Comparison of ENCODE assay signal across 16 cellular contexts in the genomic region with DNA sequence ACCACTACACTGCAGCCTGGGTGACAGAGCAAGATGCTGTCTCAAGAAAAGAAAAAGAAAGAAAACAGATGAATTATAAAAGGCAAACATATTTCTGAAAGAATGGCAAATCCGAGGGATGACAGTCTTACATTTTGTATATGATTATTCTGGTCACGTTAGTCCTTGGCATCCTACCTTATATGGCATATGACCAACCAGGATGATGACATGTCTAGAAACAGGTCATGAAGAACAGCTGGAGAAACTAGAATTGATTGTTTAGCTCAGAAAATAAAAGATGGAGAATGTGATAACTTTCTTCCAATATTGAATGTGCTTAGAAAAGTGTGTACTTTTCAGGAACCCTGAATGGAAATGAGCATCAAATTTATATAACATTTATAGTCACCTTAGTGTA. TPM values are rescaled to one million over a fixed set of nuclear protein-coding genes. Genes with fewer than 3 reads are reported as not detected.
A peak's percentile ranks its signal among the peaks of the same experiment; 100 is the strongest.
DNase-seq lines count a peak whose midpoint lies in the region; ATAC-seq and TF ChIP-seq lines count a peak whose summit lies in the region.
"Had no signal": no experiment of that assay in that cellular context is flagged by ENCODE, and none has a peak within 500 bp of the region (broad histone marks: within the 10 kb centered on the region; RNA-seq: fewer than 3 reads in every experiment).

No MANE protein-coding gene starts in this region.

- no peak overlapping the region for H3K27ac Mint-ChIP-seq in activated T-cell treated with anti-CD3 and anti-CD28 coated beads, Interleukin-2, amount 50 U/mL, for 72 hours
- no peak overlapping the region for H3K27ac Mint-ChIP-seq in activated T-helper 17 cell treated with anti-CD3 and anti-CD28 coated beads, Interleukin-2, amount 50 U/mL, for 72 hours
- H3K27ac Mint-ChIP-seq in stimulated activated effector memory CD8-positive, alpha-beta T cell treated with anti-CD3 and anti-CD28 coated beads, Interleukin-12 subunit alpha, Interleukin-12 subunit beta, amount 100 ng/mL, for 72 hours, result no peak overlapping the region
- H3K27ac Mint-ChIP-seq: GM23338 had no signal

- DNase-seq in activated T-cell treated with anti-CD3 and anti-CD28 coated beads, Interleukin-2, amount 50 U/mL, for 72 hours, result no peak
- no peak for DNase-seq in activated T-cell treated with anti-CD3 and anti-CD28 coated beads for 4 hours
- peak; percentile 8 for DNase-seq in fibroblast of the aortic adventitia (ENCODE audit: low read depth)
- DNase-seq in stimulated activated effector memory CD8-positive, alpha-beta T cell treated with anti-CD3 and anti-CD28 coated beads, Interleukin-12 subunit alpha, Interleukin-12 subunit beta, amount 100 ng/mL, for 72 hours (ENCODE audit: low spot score in 2 of 2), result no peak
- DNase-seq in SIG-M5 (lab: John Stamatoyannopoulos, UW), result no peak
- no peak for DNase-seq in NCI-H69 (lab: John Stamatoyannopoulos, UW)
- DNase-seq: 8988T; AML-193; CD8-positive, alpha-beta memory T cell; H9 had no signal

- peaks cover 22% of the 10 kb centered on the region for H3K27me3 Mint-ChIP-seq in activated T-cell treated with anti-CD3 and anti-CD28 coated beads, Interleukin-2, amount 50 U/mL, for 72 hours (ENCODE audit: low read depth)
- H3K27me3 Mint-ChIP-seq in activated T-helper 17 cell treated with anti-CD3 and anti-CD28 coated beads, Interleukin-2, amount 50 U/mL, for 72 hours, result peaks cover 24% of the 10 kb centered on the region

- no peaks in the 10 kb centered on the region for H3K9me3 Mint-ChIP-seq in activated T-cell treated with anti-CD3 and anti-CD28 coated beads, Interleukin-2, amount 50 U/mL, for 72 hours
- H3K9me3 Mint-ChIP-seq in activated T-helper 17 cell treated with anti-CD3 and anti-CD28 coated beads, Interleukin-2, amount 50 U/mL, for 72 hours, result no peaks in the 10 kb centered on the region
- no peaks in the 10 kb centered on the region for H3K9me3 Mint-ChIP-seq in stimulated activated effector memory CD8-positive, alpha-beta T cell treated with anti-CD3 and anti-CD28 coated beads, Interleukin-12 subunit alpha, Interleukin-12 subunit beta, amount 100 ng/mL, for 72 hours
- H3K9me3 Mint-ChIP-seq: CD8-positive, alpha-beta memory T cell; GM23338 had no signal

- no peaks in the 10 kb centered on the region for H3K36me3 Mint-ChIP-seq in activated T-cell treated with anti-CD3 and anti-CD28 coated beads, Interleukin-2, amount 50 U/mL, for 72 hours (ENCODE audit: insufficient read depth in 2 of 2)
- no peaks in the 10 kb centered on the region for H3K36me3 Mint-ChIP-seq in activated T-helper 17 cell treated with anti-CD3 and anti-CD28 coated beads, Interleukin-2, amount 50 U/mL, for 72 hours (ENCODE audit: low read depth)
- no peaks in the 10 kb centered on the region for H3K36me3 Mint-ChIP-seq in stimulated activated effector memory CD8-positive, alpha-beta T cell treated with anti-CD3 and anti-CD28 coated beads, Interleukin-12 subunit alpha, Interleukin-12 subunit beta, amount 100 ng/mL, for 72 hours

- no peak overlapping the region for H3K4me3 ChIP-seq in fibroblast of the aortic adventitia (ENCODE audit: low read depth, low read length)
- H3K4me3 ChIP-seq: BLaER1, GM12878, GM23338 had no signal

- ATAC-seq in activated T-cell treated with anti-CD3 and anti-CD28 coated beads, Interleukin-2, amount 50 U/mL, for 72 hours (replicated peaks in 1 of 2), result peak; percentile 65 to 95
- peak; percentile 58 for ATAC-seq in activated T-helper 17 cell treated with anti-CD3 and anti-CD28 coated beads, Interleukin-2, amount 50 U/mL, for 72 hours (replicated peaks)
- peak; percentile 69 for ATAC-seq in stimulated activated effector memory CD8-positive, alpha-beta T cell treated with anti-CD3 and anti-CD28 coated beads, Interleukin-12 subunit alpha, Interleukin-12 subunit beta, amount 100 ng/mL, for 72 hours
- no peak for ATAC-seq in GM18861 (IDR thresholded peaks at IDR 0.05; ENCODE audit: unreplicated experiment)
- ATAC-seq: GM12878, GM23338 had no signal

- no peak for TF ChIP-seq CTCF in fibroblast of the aortic adventitia (IDR thresholded peaks at IDR 0.05; ENCODE audit: insufficient read depth, low read length)

- no peak overlapping the region for H3K4me3 Mint-ChIP-seq in activated T-cell treated with anti-CD3 and anti-CD28 coated beads, Interleukin-2, amount 50 U/mL, for 72 hours
- H3K4me3 Mint-ChIP-seq in activated T-helper 17 cell treated with anti-CD3 and anti-CD28 coated beads, Interleukin-2, amount 50 U/mL, for 72 hours, result no peak overlapping the region
- H3K4me3 Mint-ChIP-seq in stimulated activated effector memory CD8-positive, alpha-beta T cell treated with anti-CD3 and anti-CD28 coated beads, Interleukin-12 subunit alpha, Interleukin-12 subunit beta, amount 100 ng/mL, for 72 hours, result no peak overlapping the region
- H3K4me3 Mint-ChIP-seq: CD8-positive, alpha-beta memory T cell; GM23338; H9 had no signal

- H3K4me1 Mint-ChIP-seq in activated T-cell treated with anti-CD3 and anti-CD28 coated beads, Interleukin-2, amount 50 U/mL, for 72 hours (ENCODE audit: low read depth), result no peaks in the 10 kb centered on the region
- no peaks in the 10 kb centered on the region for H3K4me1 Mint-ChIP-seq in activated T-helper 17 cell treated with anti-CD3 and anti-CD28 coated beads, Interleukin-2, amount 50 U/mL, for 72 hours
- no peaks in the 10 kb centered on the region for H3K4me1 Mint-ChIP-seq in stimulated activated effector memory CD8-positive, alpha-beta T cell treated with anti-CD3 and anti-CD28 coated beads, Interleukin-12 subunit alpha, Interleukin-12 subunit beta, amount 100 ng/mL, for 72 hours
- H3K4me1 Mint-ChIP-seq: CD8-positive, alpha-beta memory T cell had no signal

RNA-seq across cellular contexts. Expression of gene SLC2A14, which starts 19.2 kb away (rescaled TPM):
- under 1 TPM in 1 of 2 donors, not detected in 1; 0.14 TPM for total RNA-seq in activated T-cell treated with anti-CD3 and anti-CD28 coated beads, Interleukin-2, amount 50 U/mL, for 72 hours
- 1 to 10 TPM in 1 of 2 donors, under 1 TPM in 1; 0.58 to 2.3 TPM for total RNA-seq in activated T-helper 17 cell treated with anti-CD3 and anti-CD28 coated beads, Interleukin-2, amount 50 U/mL, for 72 hours
- not detected in 2 replicates for total RNA-seq in fibroblast of the aortic adventitia (ENCODE audit: low replicate concordance)
- total RNA-seq: Daoy had no signal
